15 cellular contexts compared by ENCODE assay signal in genomic region chr1:87615917-87616316, GRCh38.
DNase-seq lines count a peak whose midpoint lies in the region; ATAC-seq and TF ChIP-seq lines count a peak whose summit lies in the region.
"Had no signal": no experiment of that assay in that cellular context is flagged by ENCODE, and none has a peak within 500 bp of the region (broad histone marks: within the 10 kb centered on the region; RNA-seq: fewer than 3 reads in every experiment).

No MANE protein-coding gene starts in this region.

- no peak overlapping the region for H3K4me2 ChIP-seq in GM23338
- H3K4me2 ChIP-seq in osteoblast (ENCODE audit: insufficient read depth, low read length) = no peak overlapping the region

- no peaks in the 10 kb centered on the region for H4K20me1 ChIP-seq in GM23338 (replicated peaks; ENCODE audit: insufficient read depth)
- H4K20me1 ChIP-seq in osteoblast (ENCODE audit: insufficient read depth, low read length) = no peaks in the 10 kb centered on the region

- TF ChIP-seq CTCF in GM23338 (conservative IDR thresholded peaks at IDR 0.05; ENCODE audit: low read depth in 2 of 2) (no peak), fibroblast of the aortic adventitia (IDR thresholded peaks at IDR 0.05; ENCODE audit: insufficient read depth, low read length) (no peak), osteoblast (IDR thresholded peaks at IDR 0.05; ENCODE audit: extremely low read depth, low read depth, low read length) (no peak), tibial artery (IDR thresholded peaks at IDR 0.05) (no peak)

- H3K36me3 Mint-ChIP-seq in GM23338 (ENCODE audit: low read depth) = no peaks in the 10 kb centered on the region
- H3K36me3 Mint-ChIP-seq: CD14-positive monocyte; CD8-positive, alpha-beta T cell had no signal

- no peak overlapping the region for H3K27ac Mint-ChIP-seq in GM23338
- H3K27ac Mint-ChIP-seq: CD8-positive, alpha-beta T cell had no signal

- no peaks in the 10 kb centered on the region for H3K9me2 ChIP-seq in GM23338 (ENCODE audit: insufficient read depth)

- H3K9me3 ChIP-seq in osteoblast (ENCODE audit: low read depth, low read length) (no peaks in the 10 kb centered on the region), tibial artery (no peaks in the 10 kb centered on the region)
- H3K9me3 ChIP-seq: HAP-1 had no signal

- H3F3A ChIP-seq in GM23338 (replicated peaks; ENCODE audit: low read depth) = no peaks in the 10 kb centered on the region

- H3K36me3 ChIP-seq in GM23338 (ENCODE audit: insufficient read depth) = no peaks in the 10 kb centered on the region; the same call in 1 of the 2 replicates
- H3K36me3 ChIP-seq in osteoblast (ENCODE audit: insufficient read depth, low read length) = no peaks in the 10 kb centered on the region
- H3K36me3 ChIP-seq in tibial artery = no peaks in the 10 kb centered on the region
- H3K36me3 ChIP-seq: HAP-1 had no signal

- no peak for ATAC-seq in GM23338
- ATAC-seq: CD8-positive, alpha-beta T cell had no signal

- intact Hi-C loops in tibial artery (cut with DNase I; ENCODE audit: low total_unique reads) = loop anchor here (5.0 kb wide), 1 partner anchor 94 kb away; no protein-coding TSS in a partner anchor

- H2AFZ ChIP-seq in GM23338 (0 out of 2 replicates have a peak overlapping the region, but pooled peaks have one; percentile 52), osteoblast (ENCODE audit: low read length) (no peak overlapping the region)

- H3K4me3 Mint-ChIP-seq in GM23338 = no peak overlapping the region
- H3K4me3 Mint-ChIP-seq: CD14-positive monocyte; CD8-positive, alpha-beta T cell had no signal

- no peak overlapping the region for H3K4me3 ChIP-seq in GM23338
- H3K4me3 ChIP-seq in fibroblast of the aortic adventitia (ENCODE audit: low read depth, low read length) = no peak overlapping the region
- H3K4me3 ChIP-seq in osteoblast (ENCODE audit: insufficient read depth, low read length) = no peak overlapping the region
- H3K4me3 ChIP-seq in tibial artery = no peak overlapping the region
- H3K4me3 ChIP-seq: HAP-1 had no signal

- no peaks in the 10 kb centered on the region for H3K27me3 Mint-ChIP-seq in GM23338 (ENCODE audit: insufficient read depth, low read depth, poor library complexity)

- H3K79me2 ChIP-seq in GM23338 (replicated peaks; ENCODE audit: insufficient read depth) (no peaks in the 10 kb centered on the region), osteoblast (ENCODE audit: insufficient read depth, low read length) (no peaks in the 10 kb centered on the region)

- DNase-seq in GM23338 (ENCODE audit: low spot score) (no peak), fibroblast of the aortic adventitia (ENCODE audit: low read depth) (peak; percentile 4), osteoblast (ENCODE audit: insufficient read length, low spot score, missing footprints) (peak; percentile 73), tibial artery (no peak), NCI-H2081 (lab: John Stamatoyannopoulos, UW) (no peak), NOMO-1 treated with DMSO at 0.1 percent for 48 hours (lab: John Stamatoyannopoulos, UW; ENCODE audit: unreplicated experiment) (no peak), RKO (ENCODE audit: low spot score) (no peak)
- DNase-seq: CD8-positive, alpha-beta T cell; COR-L47; DMS153; DMS79 treated with DMSO at 0.1 percent for 48 hours; EL had no signal

- no peaks in the 10 kb centered on the region for H3K27me3 ChIP-seq in GM23338 (ENCODE audit: insufficient read depth)
- no peaks in the 10 kb centered on the region for H3K27me3 ChIP-seq in osteoblast (ENCODE audit: insufficient read depth, low read length)
- no peaks in the 10 kb centered on the region for H3K27me3 ChIP-seq in tibial artery

- H3K4me1 Mint-ChIP-seq in GM23338 = no peaks in the 10 kb centered on the region
- H3K4me1 Mint-ChIP-seq: CD14-positive monocyte had no signal

- H3K4me1 ChIP-seq in GM23338 (ENCODE audit: insufficient read depth) = no peaks in the 10 kb centered on the region
- H3K4me1 ChIP-seq in osteoblast (ENCODE audit: insufficient read depth, low read length) = no peaks in the 10 kb centered on the region
- H3K4me1 ChIP-seq in tibial artery = peaks cover 0 to 41% (median 16%) of the 10 kb centered on the region in 4 donors
- H3K4me1 ChIP-seq: HAP-1 had no signal

- H3K9me3 Mint-ChIP-seq in GM23338 = peaks cover 5% of the 10 kb centered on the region; the same call in 2 of the 3 replicates

- H3K27ac ChIP-seq in GM23338 (ENCODE audit: low read depth) (no peak overlapping the region), osteoblast (ENCODE audit: low read depth, low read length) (no peak overlapping the region), tibial artery (peak overlapping the region; percentile 54 to 76)
- H3K27ac ChIP-seq: 22Rv1 had no signal

TF ChIP-seq in GM23338, 12 proteins besides CTCF, POLR2A, EP300 and RAD21 (continues in another document):
- TF ChIP-seq ZNF331 (CRISPR knock-in tag; IDR thresholded peaks at IDR 0.05; ENCODE audit: low read depth) (no peak), POLR2AphosphoS5 (IDR thresholded peaks at IDR 0.05; ENCODE audit: low read depth) (no peak), EZH2phosphoT487 (IDR thresholded peaks at IDR 0.05; ENCODE audit: unreplicated experiment) (no peak), EZH2 (IDR thresholded peaks at IDR 0.05; ENCODE audit: low read depth, unreplicated experiment) (no peak), ZNF114 (CRISPR knock-in tag; IDR thresholded peaks at IDR 0.05) (no peak), STAT1 (IDR thresholded peaks at IDR 0.05; ENCODE audit: unreplicated experiment) (no peak), NANOG (IDR thresholded peaks at IDR 0.05; ENCODE audit: borderline replicate concordance) (no peak), REST (IDR thresholded peaks at IDR 0.05; ENCODE audit: unreplicated experiment) (no peak), JUNB (IDR thresholded peaks at IDR 0.05; ENCODE audit: unreplicated experiment) (no peak), CREB1 (CRISPR knock-in tag; IDR thresholded peaks at IDR 0.05; ENCODE audit: low read depth) (no peak)
- TF ChIP-seq, protein P1, sequence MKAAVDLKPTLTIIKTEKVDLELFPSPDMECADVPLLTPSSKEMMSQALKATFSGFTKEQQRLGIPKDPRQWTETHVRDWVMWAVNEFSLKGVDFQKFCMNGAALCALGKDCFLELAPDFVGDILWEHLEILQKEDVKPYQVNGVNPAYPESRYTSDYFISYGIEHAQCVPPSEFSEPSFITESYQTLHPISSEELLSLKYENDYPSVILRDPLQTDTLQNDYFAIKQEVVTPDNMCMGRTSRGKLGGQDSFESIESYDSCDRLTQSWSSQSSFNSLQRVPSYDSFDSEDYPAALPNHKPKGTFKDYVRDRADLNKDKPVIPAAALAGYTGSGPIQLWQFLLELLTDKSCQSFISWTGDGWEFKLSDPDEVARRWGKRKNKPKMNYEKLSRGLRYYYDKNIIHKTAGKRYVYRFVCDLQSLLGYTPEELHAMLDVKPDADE (IDR thresholded peaks at IDR 0.05) = no peak

Comparison
In these comparisons a context has a peak if more than half of its experiments do, and no peak if none do; other contexts are left out.
1. DNase-seq: peak in fibroblast of the aortic adventitia (single experiment) and osteoblast (single experiment); none in GM23338 (single experiment), tibial artery (0 of 2), NCI-H2081 (0 of 2), NOMO-1 treated with DMSO at 0.1 percent for 48 hours (single experiment) and RKO (single experiment).
2. H3K27ac ChIP-seq: peak in tibial artery (2 of 2); none in GM23338 (single experiment) and osteoblast (single experiment).